Comparison of ENCODE assay signal across 21 cellular contexts in the genomic region with DNA sequence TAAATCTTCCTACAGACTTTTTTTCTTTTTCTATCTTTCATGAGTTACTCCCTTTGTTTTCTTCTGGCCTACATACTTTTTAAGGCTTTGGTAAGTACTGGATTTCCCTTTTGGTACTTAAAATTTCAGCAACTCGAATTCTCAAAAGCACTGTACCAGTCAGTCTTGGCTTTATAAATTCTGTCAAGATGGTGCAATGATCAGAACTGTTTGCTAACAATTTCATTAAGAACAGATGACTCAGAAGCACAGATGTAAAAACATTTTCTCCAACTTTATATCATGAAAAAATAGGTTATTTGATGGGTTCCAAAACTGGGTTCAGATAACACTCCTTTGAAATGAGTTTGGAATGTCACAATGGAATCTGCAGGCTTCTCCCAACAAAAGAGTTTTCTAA.
"Had no signal": no experiment of that assay in that cellular context is flagged by ENCODE, and none has a peak within 500 bp of the region (broad histone marks: within the 10 kb centered on the region; RNA-seq: fewer than 3 reads in every experiment).

No MANE protein-coding gene starts in this region.

- H3K27ac ChIP-seq: coronary artery, gastrocnemius medialis, heart right ventricle, left ventricle myocardium inferior, lower lobe of right lung, pancreas had no signal

- H3K36me3 ChIP-seq: gastrocnemius medialis, heart right ventricle, left ventricle myocardium inferior, lower lobe of right lung, pancreas had no signal

- H3K27ac Mint-ChIP-seq: endodermal cell; natural killer cell treated with Interleukin-12 subunit alpha and Interleukin-12 subunit beta and Interleukin-15 and Interleukin-18, amount 100 ng/mL, for 72 hours; progenitor cell of endocrine pancreas had no signal

- H3K9me3 ChIP-seq: gastrocnemius medialis, lower lobe of right lung, pancreas had no signal

- ATAC-seq: gastrocnemius medialis; heart right ventricle; lower lobe of right lung; natural killer cell treated with Interleukin-12 subunit alpha and Interleukin-12 subunit beta and Interleukin-15 and Interleukin-18, amount 100 ng/mL, for 72 hours; pancreas; right cardiac atrium had no signal

- DNase-seq: cerebellar nuclear complex; effector CD4-positive, alpha-beta T cell; endodermal cell; gastrocnemius medialis; heart right ventricle; hypothalamus; islet precursor cell; left ventricle myocardium inferior; lower lobe of right lung; mesenchymal stem cell; midbrain; occipital lobe; pancreas; right cardiac atrium; stimulated activated CD4-positive, alpha-beta T cell treated with anti-CD3 and anti-CD28 coated beads, Interleukin-2, amount 100 ng/mL, for 48 hours; stimulated activated naive CD4-positive, alpha-beta T cell treated with Interleukin-2 at 50 U/mL for 16 hours; trophoblast cell had no signal

- H3K4me2 ChIP-seq: smooth muscle cell had no signal

- H3K4me1 ChIP-seq: gastrocnemius medialis, heart right ventricle, left ventricle myocardium inferior, lower lobe of right lung, pancreas had no signal

- H3K4me1 Mint-ChIP-seq: endodermal cell had no signal

- H3K27me3 Mint-ChIP-seq: natural killer cell treated with Interleukin-12 subunit alpha and Interleukin-12 subunit beta and Interleukin-15 and Interleukin-18, amount 100 ng/mL, for 72 hours; progenitor cell of endocrine pancreas had no signal

- H3K27me3 ChIP-seq: gastrocnemius medialis, heart right ventricle, pancreas had no signal

- H3K4me3 ChIP-seq: coronary artery, gastrocnemius medialis, heart right ventricle, left ventricle myocardium inferior, lower lobe of right lung, pancreas, smooth muscle cell had no signal

- H3K4me3 Mint-ChIP-seq: endodermal cell; natural killer cell treated with Interleukin-12 subunit alpha and Interleukin-12 subunit beta and Interleukin-15 and Interleukin-18, amount 100 ng/mL, for 72 hours had no signal
